ENCODE assay signal across 14 cellular contexts in the genomic region with DNA sequence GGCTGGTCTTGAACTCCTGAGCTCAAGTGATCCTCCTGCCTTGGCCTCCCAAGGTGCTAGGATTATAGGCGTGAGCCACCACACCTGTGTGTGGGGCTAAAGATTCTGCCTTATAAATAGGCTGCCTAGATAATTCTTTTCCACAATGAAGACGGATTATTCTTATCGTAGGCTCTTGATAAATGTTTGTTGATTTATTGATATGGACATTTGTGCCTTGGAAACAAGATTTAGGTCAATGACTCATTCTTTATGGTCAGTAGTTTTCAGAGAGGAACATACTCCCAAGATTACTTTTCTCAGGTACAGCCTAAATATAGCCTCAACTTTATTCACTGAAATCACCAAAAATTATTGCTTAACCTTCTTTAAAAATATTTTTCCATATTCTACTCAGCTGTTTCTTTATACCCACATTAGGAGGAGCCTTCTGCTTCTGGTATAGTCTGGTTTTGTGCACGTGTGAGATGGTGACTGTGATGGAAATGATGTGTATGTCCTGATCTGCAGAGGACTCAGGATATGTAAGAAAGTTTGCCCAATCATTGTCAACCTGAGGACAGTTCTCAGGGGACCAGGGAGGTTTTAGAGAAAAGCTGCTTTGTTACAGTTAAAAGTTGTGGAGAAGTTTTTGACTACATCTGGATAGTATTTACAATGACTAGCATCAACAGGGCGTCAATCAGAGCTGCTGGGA.
DNase-seq lines count a peak whose midpoint lies in the region; ATAC-seq and TF ChIP-seq lines count a peak whose summit lies in the region.
"Had no signal": no experiment of that assay in that cellular context is flagged by ENCODE, and none has a peak within 500 bp of the region (broad histone marks: within the 10 kb centered on the region; RNA-seq: fewer than 3 reads in every experiment).

No MANE protein-coding gene starts in this region.

- H3K27ac Mint-ChIP-seq in MCF 10A (ENCODE audit: low read depth, unreplicated experiment): peak overlapping the region; percentile 87

- peak; percentile 75 for ATAC-seq in body of pancreas

- H3K4me1 ChIP-seq in breast epithelium (no peaks in the 10 kb centered on the region), body of pancreas (no peaks in the 10 kb centered on the region), stomach (peaks cover 0 to 8% (median 3%) of the 10 kb centered on the region in 4 donors)

- H3K27me3 Mint-ChIP-seq in MCF 10A (ENCODE audit: insufficient read depth, unreplicated experiment): no peaks in the 10 kb centered on the region

- H3K9me3 Mint-ChIP-seq in MCF 10A (ENCODE audit: unreplicated experiment): no peaks in the 10 kb centered on the region

- TF ChIP-seq CTCF in MCF 10A (IDR thresholded peaks at IDR 0.05; ENCODE audit: unreplicated experiment): no peak
- no peak for TF ChIP-seq CTCF in breast epithelium (IDR thresholded peaks at IDR 0.05)
- TF ChIP-seq CTCF in body of pancreas (IDR thresholded peaks at IDR 0.05): no peak
- TF ChIP-seq CTCF in fibroblast of the aortic adventitia (IDR thresholded peaks at IDR 0.05; ENCODE audit: insufficient read depth, low read length): no peak
- TF ChIP-seq CTCF in stomach (IDR thresholded peaks at IDR 0.05): no peak

- H3K27ac ChIP-seq in breast epithelium (no peak overlapping the region), body of pancreas (peak overlapping the region in 1 of 4 donors; percentile 47), stomach (peak overlapping the region in 3 of 5 donors; percentile 32 to 60 (median 49))
- H3K27ac ChIP-seq: 22Rv1 had no signal

- DNase-seq in MCF 10A (ENCODE audit: unreplicated experiment): peak; percentile 37
- DNase-seq in breast epithelium (ENCODE audit: low spot score in 2 of 2): no peak
- no peak for DNase-seq in body of pancreas
- peak; percentile 54 for DNase-seq in fibroblast of the aortic adventitia (ENCODE audit: low read depth)
- peak; percentile 30 for DNase-seq in stomach
- no peak for DNase-seq in ACHN
- no peak for DNase-seq in NCI-H1694 treated with DMSO at 0.1 percent for 48 hours (lab: John Stamatoyannopoulos, UW)
- no peak for DNase-seq in NCI-H2029 (lab: John Stamatoyannopoulos, UW)
- DNase-seq: DMS79 treated with DMSO at 0.1 percent for 48 hours, NCI-H1105 treated with DMSO at 0.1 percent for 48 hours, NCI-H2227 treated with DMSO at 0.1 percent for 48 hours, NCI-H524, NCI-H82 had no signal

- TF ChIP-seq POLR2A in breast epithelium (IDR thresholded peaks at IDR 0.05): no peak
- no peak for TF ChIP-seq POLR2A in body of pancreas (IDR thresholded peaks at IDR 0.05)
- TF ChIP-seq POLR2A in stomach (IDR thresholded peaks at IDR 0.05): no peak

- H3K36me3 ChIP-seq in breast epithelium (no peaks in the 10 kb centered on the region), body of pancreas (replicated peaks in 1 of 2; ENCODE audit: insufficient read depth in 1 of 2, low read depth in 2 of 2) (no peaks in the 10 kb centered on the region), stomach (no peaks in the 10 kb centered on the region)

- H3K9me3 ChIP-seq in breast epithelium: no peaks in the 10 kb centered on the region
- no peaks in the 10 kb centered on the region for H3K9me3 ChIP-seq in body of pancreas
- no peaks in the 10 kb centered on the region for H3K9me3 ChIP-seq in stomach

- in situ Hi-C loops in ACHN (cut with HindIII; ENCODE audit: low pct_ligation_motif_present, low pct_unique_long_range_greater_than_20kb, low sequenced_read_pairs): no loop called here

- no peak for TF ChIP-seq EP300 in stomach (IDR thresholded peaks at IDR 0.05)

- BruUV-seq in MCF 10A (replicated peaks; lab: Mats Ljungman, UMichigan): no TSS peak

- H3K4me3 Mint-ChIP-seq in MCF 10A (ENCODE audit: unreplicated experiment): no peak overlapping the region

- H3K4me3 ChIP-seq in breast epithelium (no peak overlapping the region), body of pancreas (no peak overlapping the region), fibroblast of the aortic adventitia (ENCODE audit: low read depth, low read length) (no peak overlapping the region), stomach (no peak overlapping the region)

- intact Hi-C loops in MCF 10A (cut with micrococcal nuclease) (loop anchor here (5.0 kb wide), 1 partner anchor 555 kb away; a partner anchor contains a TSS), breast epithelium (cut with DNase I; ENCODE audit: low total_unique reads) (no loop called here), body of pancreas (cut with DNase I) (no loop called here), stomach (cut with DNase I; ENCODE audit: low total_unique reads) (no loop called here)

- POLR2A ChIA-PET in MCF 10A (lab: Yijun Ruan, JAX): interaction anchor here (0.6 to 1.5 kb wide), 11 partner anchors 10 to 1614 kb away, joined by 3 to 6 read pairs (median 3); no protein-coding TSS in a partner anchor

- peaks cover 2% of the 10 kb centered on the region for H3K36me3 Mint-ChIP-seq in MCF 10A (ENCODE audit: insufficient read depth, unreplicated experiment)

- H3K27me3 ChIP-seq in breast epithelium (no peaks in the 10 kb centered on the region), body of pancreas (no peaks in the 10 kb centered on the region), stomach (no peaks in the 10 kb centered on the region)

- CTCF ChIA-PET in MCF 10A (lab: Yijun Ruan, JAX): interaction anchor here (0.6 kb wide), 1 partner anchor 351 kb away, joined by 3 read pairs; no protein-coding TSS in a partner anchor

- H3K4me1 Mint-ChIP-seq in MCF 10A (ENCODE audit: insufficient read depth, unreplicated experiment): peaks cover 35% of the 10 kb centered on the region

- 51 to 65% methylated on average over 5 of the region's 5 CpGs for WGBS in body of pancreas, 2 donors
- 35 to 61% (median 49%) methylated on average over 5 of the region's 5 CpGs for WGBS in stomach, 5 donors

Comparison
In these comparisons a context has a peak if more than half of its experiments do, and no peak if none do; other contexts are left out.
1. DNase-seq: peak in MCF 10A (single experiment), fibroblast of the aortic adventitia (single experiment) and stomach (single experiment); none in breast epithelium (0 of 2), body of pancreas (0 of 4), ACHN (single experiment), NCI-H1694 treated with DMSO at 0.1 percent for 48 hours (single experiment) and NCI-H2029 (single experiment).
2. H3K27ac ChIP-seq: peak in stomach (3 of 5); none in breast epithelium (0 of 2).